22 cellular contexts compared by ENCODE assay signal in the genomic region with DNA sequence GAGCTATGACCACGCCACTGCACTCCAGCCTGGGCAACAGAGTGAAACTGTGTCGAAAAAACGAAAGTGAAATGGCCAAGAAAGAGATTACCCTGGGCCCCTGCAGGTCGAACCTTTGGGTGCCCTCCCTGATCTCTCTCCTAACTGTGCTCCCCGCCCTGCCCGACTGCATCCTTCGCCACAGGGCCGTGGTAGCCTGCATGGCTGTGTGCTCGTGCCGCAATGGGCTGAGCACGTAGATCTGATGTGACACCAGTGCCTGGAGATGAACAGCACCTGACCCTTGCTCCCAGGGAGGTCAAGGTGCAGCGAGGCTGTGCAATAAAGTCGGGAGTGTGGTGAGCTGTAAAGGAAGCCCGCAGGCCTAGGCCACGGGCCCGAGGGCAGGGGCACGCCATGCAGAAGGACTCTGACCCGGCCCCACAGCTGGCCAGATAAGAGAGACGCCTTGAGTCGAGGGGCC.
DNase-seq lines count a peak whose midpoint lies in the region; ATAC-seq and TF ChIP-seq lines count a peak whose summit lies in the region.
"Had no signal": no experiment of that assay in that cellular context is flagged by ENCODE, and none has a peak within 500 bp of the region (broad histone marks: within the 10 kb centered on the region; RNA-seq: fewer than 3 reads in every experiment).

No MANE protein-coding gene starts in this region.

- H3K4me2 ChIP-seq in neuronal stem cell (ENCODE audit: insufficient read depth, low read length, poor library complexity, severe bottlenecking): no peak overlapping the region
- H3K4me2 ChIP-seq: neural progenitor cell had no signal

- peaks cover 11% of the 10 kb centered on the region for H3K4me1 Mint-ChIP-seq in activated CD4-positive, alpha-beta T cell treated with anti-CD3 and anti-CD28 coated beads, Interleukin-2, amount 10 ng/mL, durations not matched to agents 24 days and 14 days
- H3K4me1 Mint-ChIP-seq: neural progenitor cell had no signal

- peak overlapping the region; percentile 98 for H3K23ac ChIP-seq in neuronal stem cell (ENCODE audit: low read depth, low read length, poor library complexity)

- H2BK5ac ChIP-seq in neuronal stem cell (ENCODE audit: low read length): peak overlapping the region; percentile 39

- H3K9me3 ChIP-seq in colonic mucosa (no peaks in the 10 kb centered on the region), neuronal stem cell (replicated peaks in 1 of 2; ENCODE audit: control insufficient read depth in 2 of 2, insufficient read depth in 1 of 2, low read depth in 1 of 2, low read length in 2 of 2) (no peaks in the 10 kb centered on the region)

- H3K4me3 Mint-ChIP-seq in activated CD4-positive, alpha-beta T cell treated with anti-CD3 and anti-CD28 coated beads, Interleukin-2, amount 10 ng/mL, durations not matched to agents 24 days and 14 days: no peak overlapping the region
- H3K4me3 Mint-ChIP-seq: B cell, mesothelial cell of epicardium, neural progenitor cell had no signal

- no peaks in the 10 kb centered on the region for H3K27me3 Mint-ChIP-seq in activated CD4-positive, alpha-beta T cell treated with anti-CD3 and anti-CD28 coated beads, Interleukin-2, amount 10 ng/mL, durations not matched to agents 24 days and 14 days
- H3K27me3 Mint-ChIP-seq: B cell, progenitor cell of endocrine pancreas had no signal

- peaks cover 3% of the 10 kb centered on the region for H3K79me1 ChIP-seq in neuronal stem cell (ENCODE audit: low read depth, low read length)

- H3K9me3 Mint-ChIP-seq in activated CD4-positive, alpha-beta T cell treated with anti-CD3 and anti-CD28 coated beads, Interleukin-2, amount 10 ng/mL, durations not matched to agents 24 days and 14 days: no peaks in the 10 kb centered on the region
- H3K9me3 Mint-ChIP-seq: mesothelial cell of epicardium, neural progenitor cell had no signal

- H3K4me1 ChIP-seq in colonic mucosa (peaks cover 10% of the 10 kb centered on the region), neuronal stem cell (ENCODE audit: control insufficient read depth in 2 of 2, insufficient read depth in 1 of 2, low read depth in 1 of 2, low read length in 2 of 2) (no peaks in the 10 kb centered on the region)
- H3K4me1 ChIP-seq: neural progenitor cell had no signal

- H2BK12ac ChIP-seq in neuronal stem cell (ENCODE audit: low read length): no peak overlapping the region

- peak overlapping the region; percentile 21 for H3K14ac ChIP-seq in neuronal stem cell (ENCODE audit: low read length)

- intact Hi-C loops in activated CD4-positive, alpha-beta T cell treated with anti-CD3 and anti-CD28 coated beads, Interleukin-2, amount 10 ng/mL, durations not matched to agents 24 days and 14 days (cut with micrococcal nuclease): no loop called here
- intact Hi-C loops in colonic mucosa (cut with DNase I): no loop called here

- H3K27ac ChIP-seq in colonic mucosa (no peak overlapping the region), neuronal stem cell (replicated peaks; ENCODE audit: low read length) (no peak overlapping the region)
- H3K27ac ChIP-seq: neural progenitor cell had no signal

- TF ChIP-seq CTCF in colonic mucosa (IDR thresholded peaks at IDR 0.05): no peak

- no peak overlapping the region for H2AK5ac ChIP-seq in neuronal stem cell (ENCODE audit: low read depth, low read length)

- H4K91ac ChIP-seq in neuronal stem cell (ENCODE audit: low read depth, low read length, poor library complexity): no peak overlapping the region

- H3K36me3 Mint-ChIP-seq in activated CD4-positive, alpha-beta T cell treated with anti-CD3 and anti-CD28 coated beads, Interleukin-2, amount 10 ng/mL, durations not matched to agents 24 days and 14 days (ENCODE audit: low read depth): peaks cover 5% of the 10 kb centered on the region

- WGBS in neuronal stem cell (ENCODE audit: extremely low coverage in 2 of 2, insufficient read length in 2 of 2, insufficient replicate concordance in 1 of 2), 2 donors: no CpG with 5 or more reads among the region's 20 CpGs

- no peak overlapping the region for H2BK120ac ChIP-seq in neuronal stem cell (ENCODE audit: low read depth, low read length)

- ATAC-seq in HG02623 (IDR thresholded peaks at IDR 0.05; ENCODE audit: unreplicated experiment): no peak
- ATAC-seq: HCT116 had no signal

- H3K9ac ChIP-seq in colonic mucosa (ENCODE audit: low read depth in 2 of 2, low read length in 2 of 2) (no peak overlapping the region), neuronal stem cell (ENCODE audit: low read depth, low read length, poor library complexity) (peak overlapping the region; percentile 70)
- H3K9ac ChIP-seq: neural progenitor cell had no signal

- no peak overlapping the region for H2AFZ ChIP-seq in neuronal stem cell (ENCODE audit: low read length)
- H2AFZ ChIP-seq: neural progenitor cell had no signal

- H3K18ac ChIP-seq in neuronal stem cell (ENCODE audit: low read length): no peak overlapping the region

- H2BK15ac ChIP-seq in neuronal stem cell (ENCODE audit: low read length): no peak overlapping the region

- H4K8ac ChIP-seq in neuronal stem cell (ENCODE audit: low read depth, low read length): peak overlapping the region; percentile 43

- no peak for DNase-seq in activated CD4-positive, alpha-beta T cell treated with anti-CD3 and anti-CD28 coated beads, Interleukin-2, amount 10 ng/mL, durations not matched to agents 24 days and 14 days
- no peak for DNase-seq in activated CD4-positive, alpha-beta T cell treated with anti-CD3 and anti-CD28 coated beads, Interleukin-2, amount 50 U/mL, for 4 hours
- DNase-seq in HuH-7.5 (ENCODE audit: low spot score) (peak; percentile 63), colonic mucosa (peak; percentile 55), neuronal stem cell (ENCODE audit: low spot score) (no peak), GDM1 (lab: John Stamatoyannopoulos, UW) (no peak), SIG-M5 (lab: John Stamatoyannopoulos, UW) (no peak)
- DNase-seq: activated CD4-positive, CD25-positive, alpha-beta regulatory T cell; activated naive CD4-positive, alpha-beta T cell; cerebellar nuclear complex; effector CD8-positive, alpha-beta T cell; NCI-H1092 treated with DMSO at 0.1 percent for 48 hours; NCI-H2029 treated with DMSO at 0.1 percent for 48 hours; NCI-H446 treated with DMSO at 0.1 percent for 48 hours; NK-92 treated with Interleukin-12 subunit alpha and Interleukin-12 subunit beta, amount 100 ng/mL, for 24 hours; stimulated activated CD4-positive, alpha-beta T cell treated with anti-CD3 and anti-CD28 coated beads, Interleukin-4, amount 100 ng/mL, for 24 hours had no signal

- peak overlapping the region; percentile 83 for H3K27ac Mint-ChIP-seq in activated CD4-positive, alpha-beta T cell treated with anti-CD3 and anti-CD28 coated beads, Interleukin-2, amount 10 ng/mL, durations not matched to agents 24 days and 14 days
- H3K27ac Mint-ChIP-seq: mesothelial cell of epicardium had no signal

- H3K4me3 ChIP-seq in colonic mucosa (no peak overlapping the region), neuronal stem cell (ENCODE audit: low read length in 2 of 2) (no peak overlapping the region)
- H3K4me3 ChIP-seq: neural progenitor cell had no signal

- no peak overlapping the region for H3K4ac ChIP-seq in neuronal stem cell (ENCODE audit: low read length)

- no peaks in the 10 kb centered on the region for H3K27me3 ChIP-seq in colonic mucosa
- H3K27me3 ChIP-seq in neuronal stem cell (ENCODE audit: control insufficient read depth in 3 of 3, insufficient read depth in 3 of 3, low read depth in 1 of 3, low read length in 3 of 3): no peaks in the 10 kb centered on the region
- H3K27me3 ChIP-seq: neural progenitor cell had no signal

- H3K36me3 ChIP-seq in colonic mucosa (no peaks in the 10 kb centered on the region), neuronal stem cell (replicated peaks in 1 of 2; ENCODE audit: control insufficient read depth in 2 of 2, insufficient read depth in 2 of 2, low read length in 2 of 2) (peaks cover 0 to 2% of the 10 kb centered on the region in 2 donors)
- H3K36me3 ChIP-seq: neural progenitor cell had no signal

Comparison
In these comparisons a context has a peak if more than half of its experiments do, and no peak if none do; other contexts are left out.
1. DNase-seq: peak in HuH-7.5 (single experiment) and colonic mucosa (single experiment); none in activated CD4-positive, alpha-beta T cell treated with anti-CD3 and anti-CD28 coated beads, Interleukin-2, amount 10 ng/mL, durations not matched to agents 24 days and 14 days (single experiment), activated CD4-positive, alpha-beta T cell treated with anti-CD3 and anti-CD28 coated beads, Interleukin-2, amount 50 U/mL, for 4 hours (0 of 2), neuronal stem cell (single experiment), GDM1 (single experiment) and SIG-M5 (single experiment).